ENCODE assay signal across 1 cellular context in genomic region chr3:53846134-53846850, GRCh38.
TF ChIP-seq lines count a peak whose summit lies in the region.

Gene CHDH (minus strand): TSS chr3:53846419. CDS start chr3:53824008, 22,411 bp downstream.
A gene with protein sequence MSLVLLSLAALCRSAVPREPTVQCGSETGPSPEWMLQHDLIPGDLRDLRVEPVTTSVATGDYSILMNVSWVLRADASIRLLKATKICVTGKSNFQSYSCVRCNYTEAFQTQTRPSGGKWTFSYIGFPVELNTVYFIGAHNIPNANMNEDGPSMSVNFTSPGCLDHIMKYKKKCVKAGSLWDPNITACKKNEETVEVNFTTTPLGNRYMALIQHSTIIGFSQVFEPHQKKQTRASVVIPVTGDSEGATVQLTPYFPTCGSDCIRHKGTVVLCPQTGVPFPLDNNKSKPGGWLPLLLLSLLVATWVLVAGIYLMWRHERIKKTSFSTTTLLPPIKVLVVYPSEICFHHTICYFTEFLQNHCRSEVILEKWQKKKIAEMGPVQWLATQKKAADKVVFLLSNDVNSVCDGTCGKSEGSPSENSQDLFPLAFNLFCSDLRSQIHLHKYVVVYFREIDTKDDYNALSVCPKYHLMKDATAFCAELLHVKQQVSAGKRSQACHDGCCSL (plus strand): TSS chr3:53846568. CDS start chr3:53846589, 21 bp downstream.

TF ChIP-seq in HepG2, 621 proteins besides CTCF, POLR2A, EP300 and RAD21 (continued from another document and continues in another):
- TF ChIP-seq, protein P1, sequence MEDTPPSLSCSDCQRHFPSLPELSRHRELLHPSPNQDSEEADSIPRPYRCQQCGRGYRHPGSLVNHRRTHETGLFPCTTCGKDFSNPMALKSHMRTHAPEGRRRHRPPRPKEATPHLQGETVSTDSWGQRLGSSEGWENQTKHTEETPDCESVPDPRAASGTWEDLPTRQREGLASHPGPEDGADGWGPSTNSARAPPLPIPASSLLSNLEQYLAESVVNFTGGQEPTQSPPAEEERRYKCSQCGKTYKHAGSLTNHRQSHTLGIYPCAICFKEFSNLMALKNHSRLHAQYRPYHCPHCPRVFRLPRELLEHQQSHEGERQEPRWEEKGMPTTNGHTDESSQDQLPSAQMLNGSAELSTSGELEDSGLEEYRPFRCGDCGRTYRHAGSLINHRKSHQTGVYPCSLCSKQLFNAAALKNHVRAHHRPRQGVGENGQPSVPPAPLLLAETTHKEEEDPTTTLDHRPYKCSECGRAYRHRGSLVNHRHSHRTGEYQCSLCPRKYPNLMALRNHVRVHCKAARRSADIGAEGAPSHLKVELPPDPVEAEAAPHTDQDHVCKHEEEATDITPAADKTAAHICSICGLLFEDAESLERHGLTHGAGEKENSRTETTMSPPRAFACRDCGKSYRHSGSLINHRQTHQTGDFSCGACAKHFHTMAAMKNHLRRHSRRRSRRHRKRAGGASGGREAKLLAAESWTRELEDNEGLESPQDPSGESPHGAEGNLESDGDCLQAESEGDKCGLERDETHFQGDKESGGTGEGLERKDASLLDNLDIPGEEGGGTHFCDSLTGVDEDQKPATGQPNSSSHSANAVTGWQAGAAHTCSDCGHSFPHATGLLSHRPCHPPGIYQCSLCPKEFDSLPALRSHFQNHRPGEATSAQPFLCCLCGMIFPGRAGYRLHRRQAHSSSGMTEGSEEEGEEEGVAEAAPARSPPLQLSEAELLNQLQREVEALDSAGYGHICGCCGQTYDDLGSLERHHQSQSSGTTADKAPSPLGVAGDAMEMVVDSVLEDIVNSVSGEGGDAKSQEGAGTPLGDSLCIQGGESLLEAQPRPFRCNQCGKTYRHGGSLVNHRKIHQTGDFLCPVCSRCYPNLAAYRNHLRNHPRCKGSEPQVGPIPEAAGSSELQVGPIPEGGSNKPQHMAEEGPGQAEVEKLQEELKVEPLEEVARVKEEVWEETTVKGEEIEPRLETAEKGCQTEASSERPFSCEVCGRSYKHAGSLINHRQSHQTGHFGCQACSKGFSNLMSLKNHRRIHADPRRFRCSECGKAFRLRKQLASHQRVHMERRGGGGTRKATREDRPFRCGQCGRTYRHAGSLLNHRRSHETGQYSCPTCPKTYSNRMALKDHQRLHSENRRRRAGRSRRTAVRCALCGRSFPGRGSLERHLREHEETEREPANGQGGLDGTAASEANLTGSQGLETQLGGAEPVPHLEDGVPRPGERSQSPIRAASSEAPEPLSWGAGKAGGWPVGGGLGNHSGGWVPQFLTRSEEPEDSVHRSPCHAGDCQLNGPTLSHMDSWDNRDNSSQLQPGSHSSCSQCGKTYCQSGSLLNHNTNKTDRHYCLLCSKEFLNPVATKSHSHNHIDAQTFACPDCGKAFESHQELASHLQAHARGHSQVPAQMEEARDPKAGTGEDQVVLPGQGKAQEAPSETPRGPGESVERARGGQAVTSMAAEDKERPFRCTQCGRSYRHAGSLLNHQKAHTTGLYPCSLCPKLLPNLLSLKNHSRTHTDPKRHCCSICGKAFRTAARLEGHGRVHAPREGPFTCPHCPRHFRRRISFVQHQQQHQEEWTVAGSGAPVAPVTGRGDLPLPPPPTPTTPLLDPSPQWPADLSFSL (CRISPR knock-in tag; IDR thresholded peaks at IDR 0.05): no peak
- peak; percentile 85 for TF ChIP-seq ZNF331 (CRISPR knock-in tag; IDR thresholded peaks at IDR 0.05)
- no peak; the same call in 1 of the 2 replicates for TF ChIP-seq ARNTL (CRISPR knock-in tag; IDR thresholded peaks at IDR 0.05)
- TF ChIP-seq SNAPC4 (CRISPR knock-in tag; IDR thresholded peaks at IDR 0.05): no peak
- TF ChIP-seq ATRX (CRISPR knock-in tag; IDR thresholded peaks at IDR 0.05; ENCODE audit: borderline replicate concordance): no peak
- TF ChIP-seq, protein P2, sequence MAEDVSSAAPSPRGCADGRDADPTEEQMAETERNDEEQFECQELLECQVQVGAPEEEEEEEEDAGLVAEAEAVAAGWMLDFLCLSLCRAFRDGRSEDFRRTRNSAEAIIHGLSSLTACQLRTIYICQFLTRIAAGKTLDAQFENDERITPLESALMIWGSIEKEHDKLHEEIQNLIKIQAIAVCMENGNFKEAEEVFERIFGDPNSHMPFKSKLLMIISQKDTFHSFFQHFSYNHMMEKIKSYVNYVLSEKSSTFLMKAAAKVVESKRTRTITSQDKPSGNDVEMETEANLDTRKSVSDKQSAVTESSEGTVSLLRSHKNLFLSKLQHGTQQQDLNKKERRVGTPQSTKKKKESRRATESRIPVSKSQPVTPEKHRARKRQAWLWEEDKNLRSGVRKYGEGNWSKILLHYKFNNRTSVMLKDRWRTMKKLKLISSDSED (CRISPR knock-in tag; IDR thresholded peaks at IDR 0.05): no peak
- no peak for TF ChIP-seq ZFP62 (CRISPR knock-in tag; IDR thresholded peaks at IDR 0.05)
- peak; percentile 57; the same call in 1 of the 2 replicates for TF ChIP-seq HDAC2 (CRISPR knock-in tag; IDR thresholded peaks at IDR 0.05)
- TF ChIP-seq HOXA5 (CRISPR knock-in tag; IDR thresholded peaks at IDR 0.05): 0 out of 2 replicates have a peak, but pooled peaks have one; percentile 63
- no peak for TF ChIP-seq HIC2 (CRISPR knock-in tag; IDR thresholded peaks at IDR 0.05; ENCODE audit: low read depth)
- TF ChIP-seq ZFX (CRISPR knock-in tag; IDR thresholded peaks at IDR 0.05; ENCODE audit: low read depth): peak; percentile 89
- TF ChIP-seq ZNF121 (CRISPR knock-in tag; IDR thresholded peaks at IDR 0.05): peak; percentile 93
- peak; percentile 60 for TF ChIP-seq PAXIP1 (CRISPR knock-in tag; conservative IDR thresholded peaks at IDR 0.05)
- no peak for TF ChIP-seq PAF1 (CRISPR knock-in tag; IDR thresholded peaks at IDR 0.05)
- TF ChIP-seq ZBTB14 (CRISPR knock-in tag; IDR thresholded peaks at IDR 0.05): peak; percentile 82
- peak; percentile 95 for TF ChIP-seq SALL2 (CRISPR knock-in tag; IDR thresholded peaks at IDR 0.05)
- no peak; the same call in none of the 2 replicates for TF ChIP-seq NFAT5 (CRISPR knock-in tag; IDR thresholded peaks at IDR 0.05)
- TF ChIP-seq, protein P3, sequence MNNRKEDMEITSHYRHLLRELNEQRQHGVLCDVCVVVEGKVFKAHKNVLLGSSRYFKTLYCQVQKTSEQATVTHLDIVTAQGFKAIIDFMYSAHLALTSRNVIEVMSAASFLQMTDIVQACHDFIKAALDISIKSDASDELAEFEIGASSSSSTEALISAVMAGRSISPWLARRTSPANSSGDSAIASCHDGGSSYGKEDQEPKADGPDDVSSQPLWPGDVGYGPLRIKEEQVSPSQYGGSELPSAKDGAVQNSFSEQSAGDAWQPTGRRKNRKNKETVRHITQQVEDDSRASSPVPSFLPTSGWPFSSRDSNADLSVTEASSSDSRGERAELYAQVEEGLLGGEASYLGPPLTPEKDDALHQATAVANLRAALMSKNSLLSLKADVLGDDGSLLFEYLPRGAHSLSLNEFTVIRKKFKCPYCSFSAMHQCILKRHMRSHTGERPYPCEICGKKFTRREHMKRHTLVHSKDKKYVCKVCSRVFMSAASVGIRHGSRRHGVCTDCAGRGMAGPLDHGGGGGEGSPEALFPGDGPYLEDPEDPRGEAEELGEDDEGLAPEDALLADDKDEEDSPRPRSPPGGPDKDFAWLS (CRISPR knock-in tag; IDR thresholded peaks at IDR 0.05; ENCODE audit: borderline replicate concordance): 0 out of 2 replicates have a peak, but pooled peaks have one; percentile 52
